In the genomic region with DNA sequence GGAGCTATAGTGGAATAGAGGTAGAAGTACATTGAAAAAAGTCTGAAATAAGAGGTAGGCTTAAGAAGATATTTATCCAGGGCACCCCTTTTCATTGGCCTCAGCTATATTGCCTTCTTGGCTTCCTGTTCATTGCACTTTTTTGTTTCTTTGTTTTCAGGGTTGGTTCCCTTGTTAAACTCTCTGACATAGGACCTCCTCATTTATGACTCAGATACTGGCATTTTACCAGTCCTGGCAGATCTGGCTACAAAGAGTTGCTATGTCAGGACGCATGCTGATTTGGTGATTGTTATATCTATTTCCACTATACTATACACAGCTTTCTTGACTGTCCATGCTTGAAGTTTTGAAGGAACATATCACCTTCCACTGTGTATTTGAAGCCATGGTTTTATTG, we compare ENCODE assay signal across 15 cellular contexts. TPM values are rescaled to one million over a fixed set of nuclear protein-coding genes. Genes with fewer than 3 reads are reported as not detected.
A peak's percentile ranks its signal among the peaks of the same experiment; 100 is the strongest.
DNase-seq lines count a peak whose midpoint lies in the region; ATAC-seq, FAIRE-seq and TF ChIP-seq lines count a peak whose summit lies in the region.
"Had no signal": no experiment of that assay in that cellular context is flagged by ENCODE, and none has a peak within 500 bp of the region (broad histone marks: within the 10 kb centered on the region; RNA-seq: fewer than 3 reads in every experiment).

No MANE protein-coding gene starts in this region.

- H3K9me3 ChIP-seq in A673 (ENCODE audit: low read depth, low read length, poor library complexity, severe bottlenecking) (no peaks in the 10 kb centered on the region), astrocyte (ENCODE audit: insufficient read depth, low read depth, low read length) (no peaks in the 10 kb centered on the region)
- H3K9me3 ChIP-seq: esophagus squamous epithelium, psoas muscle had no signal

- intact Hi-C loops in A673 (cut with micrococcal nuclease; ENCODE audit: unreplicated experiment) = no loop called here

- POLR2A ChIA-PET in A673 (lab: Charles Lee; ENCODE audit: low non-redundant PET) = no interaction called here
- POLR2A ChIA-PET in naive thymus-derived CD8-positive, alpha-beta T cell (lab: Charles Lee) = no interaction called here

- no peaks in the 10 kb centered on the region for H3K4me1 Mint-ChIP-seq in astrocyte (ENCODE audit: low read depth, unreplicated experiment)
- H3K4me1 Mint-ChIP-seq in naive thymus-derived CD8-positive, alpha-beta T cell = no peaks in the 10 kb centered on the region
- no peaks in the 10 kb centered on the region for H3K4me1 Mint-ChIP-seq in T-helper 2 cell treated with Interferon-gamma antibody and Interleukin-4, amounts not matched to agents 5 μg/mL and 100 μg/mL, for 36 hours (ENCODE audit: low read depth)

- CTCF ChIA-PET in A673 (lab: Charles Lee) = no interaction called here

- H3K79me2 ChIP-seq in astrocyte (ENCODE audit: insufficient read depth, low read length) = no peaks in the 10 kb centered on the region

- H3K4me3 ChIP-seq in A673 (ENCODE audit: low read depth, low read length, poor library complexity, severe bottlenecking) = no peak overlapping the region
- H3K4me3 ChIP-seq in astrocyte (ENCODE audit: insufficient read depth, low read depth, low read length) = no peak overlapping the region
- H3K4me3 ChIP-seq in foreskin fibroblast (ENCODE audit: low read depth in 1 of 2, low read length in 2 of 2) = no peak overlapping the region
- H3K4me3 ChIP-seq: esophagus squamous epithelium, psoas muscle had no signal

- H3K4me3 Mint-ChIP-seq in astrocyte (ENCODE audit: unreplicated experiment) = no peak overlapping the region
- H3K4me3 Mint-ChIP-seq in naive thymus-derived CD8-positive, alpha-beta T cell = no peak overlapping the region
- no peak overlapping the region for H3K4me3 Mint-ChIP-seq in T-helper 2 cell treated with Interferon-gamma antibody and Interleukin-4, amounts not matched to agents 5 μg/mL and 100 μg/mL, for 36 hours
- H3K4me3 Mint-ChIP-seq: T-helper 1 cell treated with Interleukin-12 subunit alpha and Interleukin-12 subunit beta and Interleukin-4 antibody, amounts not matched to agents 30 μg/mL and 1 μg/mL, for 36 hours had no signal

- H3K36me3 ChIP-seq in A673 (ENCODE audit: insufficient read depth, low read length, poor library complexity, severe bottlenecking) = no peaks in the 10 kb centered on the region
- no peaks in the 10 kb centered on the region for H3K36me3 ChIP-seq in astrocyte (ENCODE audit: insufficient read depth, low read length)
- H3K36me3 ChIP-seq: esophagus squamous epithelium had no signal

- no peaks in the 10 kb centered on the region for H3K27me3 Mint-ChIP-seq in astrocyte (ENCODE audit: low read depth, unreplicated experiment)
- peaks cover 5 to 11% (median 9%) of the 10 kb centered on the region in 5 donors for H3K27me3 Mint-ChIP-seq in naive thymus-derived CD8-positive, alpha-beta T cell
- H3K27me3 Mint-ChIP-seq in T-helper 2 cell treated with Interferon-gamma antibody and Interleukin-4, amounts not matched to agents 5 μg/mL and 100 μg/mL, for 36 hours (ENCODE audit: low read depth) = no peaks in the 10 kb centered on the region

- no peak for TF ChIP-seq CTCF in A673 (conservative IDR thresholded peaks at IDR 0.05; ENCODE audit: low read depth, low read length)
- TF ChIP-seq CTCF in astrocyte (IDR thresholded peaks at IDR 0.05; ENCODE audit: insufficient read depth, low read depth, low read length) = no peak
- no peak for TF ChIP-seq CTCF in foreskin fibroblast (IDR thresholded peaks at IDR 0.05; ENCODE audit: low read depth, low read length)

- H2AFZ ChIP-seq in astrocyte (ENCODE audit: low read depth, low read length) = no peak overlapping the region

- DNase-seq in A673 (ENCODE audit: low spot score) = peak; percentile 19
- DNase-seq in HS-27A (ENCODE audit: low read depth) = peak; percentile 12
- peak; percentile 68 for DNase-seq in astrocyte (ENCODE audit: low read depth)
- DNase-seq in foreskin fibroblast = peak; percentile 1 to 15
- no peak for DNase-seq in stimulated activated naive CD4-positive, alpha-beta T cell treated with Interleukin-2 at 50 U/mL for 16 hours (lab: John Stamatoyannopoulos, UW)
- no peak for DNase-seq in naive thymus-derived CD8-positive, alpha-beta T cell
- no peak for DNase-seq in T-helper 2 cell treated with Interferon-gamma antibody and Interleukin-4, amounts not matched to agents 5 μg/mL and 100 μg/mL, for 36 hours (ENCODE audit: low spot score)
- no peak for DNase-seq in erythroblast (lab: John Stamatoyannopoulos, UW)
- DNase-seq: esophagus squamous epithelium, psoas muscle had no signal

- FAIRE-seq in astrocyte (lab: Jason Lieb, UNC) = peak; percentile 17
- FAIRE-seq: GM12892, GM19239 had no signal

- no peaks in the 10 kb centered on the region for H4K20me1 ChIP-seq in astrocyte (ENCODE audit: insufficient read depth, low read length)

- H3K27ac Mint-ChIP-seq in astrocyte (ENCODE audit: unreplicated experiment) = no peak overlapping the region
- H3K27ac Mint-ChIP-seq in naive thymus-derived CD8-positive, alpha-beta T cell = no peak overlapping the region
- H3K27ac Mint-ChIP-seq in T-helper 2 cell treated with Interferon-gamma antibody and Interleukin-4, amounts not matched to agents 5 μg/mL and 100 μg/mL, for 36 hours = no peak overlapping the region
- H3K27ac Mint-ChIP-seq: activated T-helper 2 cell treated with anti-CD3 and anti-CD28 coated beads, Interferon-gamma antibody, Interleukin-2, Interleukin-4, amounts not matched to agents 10 μg/mL and 5 μg/mL and 100 μg/mL, durations not matched to agents 14 hours and 24 hours and 36 hours; T-helper 1 cell treated with Interleukin-12 subunit alpha and Interleukin-12 subunit beta and Interleukin-4 antibody, amounts not matched to agents 30 μg/mL and 1 μg/mL, for 36 hours had no signal

- H3K4me1 ChIP-seq in A673 (ENCODE audit: insufficient read depth, low read length, poor library complexity, severe bottlenecking) (peaks cover 4% of the 10 kb centered on the region), astrocyte (ENCODE audit: insufficient read depth, low read length) (no peaks in the 10 kb centered on the region)
- H3K4me1 ChIP-seq: esophagus squamous epithelium, psoas muscle had no signal

- H3K9ac ChIP-seq in astrocyte (ENCODE audit: low read length) = no peak overlapping the region

- H3K27ac ChIP-seq in A673 (ENCODE audit: low read depth, low read length, poor library complexity, severe bottlenecking) = no peak overlapping the region
- H3K27ac ChIP-seq in astrocyte (ENCODE audit: low read depth, low read length) = no peak overlapping the region
- H3K27ac ChIP-seq: esophagus squamous epithelium, psoas muscle had no signal

- no peak overlapping the region for H3K4me2 ChIP-seq in astrocyte (ENCODE audit: low read length)

- no peaks in the 10 kb centered on the region for H3K9me3 Mint-ChIP-seq in astrocyte (ENCODE audit: unreplicated experiment)
- H3K9me3 Mint-ChIP-seq in naive thymus-derived CD8-positive, alpha-beta T cell = no peaks in the 10 kb centered on the region
- H3K9me3 Mint-ChIP-seq in T-helper 2 cell treated with Interferon-gamma antibody and Interleukin-4, amounts not matched to agents 5 μg/mL and 100 μg/mL, for 36 hours = no peaks in the 10 kb centered on the region
- H3K9me3 Mint-ChIP-seq: activated T-helper 2 cell treated with anti-CD3 and anti-CD28 coated beads, Interferon-gamma antibody, Interleukin-2, Interleukin-4, amounts not matched to agents 10 μg/mL and 5 μg/mL and 100 μg/mL, durations not matched to agents 14 hours and 24 hours and 36 hours; T-helper 1 cell treated with Interleukin-12 subunit alpha and Interleukin-12 subunit beta and Interleukin-4 antibody, amounts not matched to agents 30 μg/mL and 1 μg/mL, for 36 hours had no signal

- BruUV-seq in A673 (replicated peaks; lab: Mats Ljungman, UMichigan) = no TSS peak

- TF ChIP-seq POLR2A in erythroblast (IDR thresholded peaks at IDR 0.05; ENCODE audit: low read length) = no peak

- no peaks in the 10 kb centered on the region for H3K36me3 Mint-ChIP-seq in astrocyte (ENCODE audit: low read depth, unreplicated experiment)
- no peaks in the 10 kb centered on the region for H3K36me3 Mint-ChIP-seq in naive thymus-derived CD8-positive, alpha-beta T cell
- H3K36me3 Mint-ChIP-seq in T-helper 2 cell treated with Interferon-gamma antibody and Interleukin-4, amounts not matched to agents 5 μg/mL and 100 μg/mL, for 36 hours (ENCODE audit: low read depth) = no peaks in the 10 kb centered on the region

- H3K27me3 ChIP-seq in A673 (replicated peaks; ENCODE audit: insufficient read depth, low read depth, low read length, poor library complexity) (peaks cover 4% of the 10 kb centered on the region), astrocyte (ENCODE audit: insufficient read depth, low read length) (no peaks in the 10 kb centered on the region)
- H3K27me3 ChIP-seq: esophagus squamous epithelium had no signal

- no peak for ATAC-seq in naive thymus-derived CD8-positive, alpha-beta T cell
- ATAC-seq: Panc1, psoas muscle had no signal

RNA-seq across cellular contexts. Expression of gene GCA, which starts 60.0 kb away (rescaled TPM):
- total RNA-seq in A673 (2021) (7.0 and 11.6 TPM in 2 replicates), astrocyte (14.2 and 14.5 TPM in 2 replicates)
- 10 to 100 TPM; 17.5 to 20.9 TPM for total RNA-seq in naive thymus-derived CD8-positive, alpha-beta T cell
- 10 to 100 TPM; 12.2 to 19.1 (median 16.4) TPM for polyA plus RNA-seq in naive thymus-derived CD8-positive, alpha-beta T cell

Comparison
In these comparisons a context has a peak if more than half of its experiments do, and no peak if none do; other contexts are left out.
1. DNase-seq: peak in A673 (single experiment), HS-27A (single experiment), astrocyte (single experiment) and foreskin fibroblast (2 of 2); none in stimulated activated naive CD4-positive, alpha-beta T cell treated with Interleukin-2 at 50 U/mL for 16 hours (single experiment), naive thymus-derived CD8-positive, alpha-beta T cell (0 of 10), T-helper 2 cell treated with Interferon-gamma antibody and Interleukin-4, amounts not matched to agents 5 μg/mL and 100 μg/mL, for 36 hours (single experiment) and erythroblast (0 of 2).